Comparison of ENCODE assay signal across 8 cellular contexts in the genomic region with DNA sequence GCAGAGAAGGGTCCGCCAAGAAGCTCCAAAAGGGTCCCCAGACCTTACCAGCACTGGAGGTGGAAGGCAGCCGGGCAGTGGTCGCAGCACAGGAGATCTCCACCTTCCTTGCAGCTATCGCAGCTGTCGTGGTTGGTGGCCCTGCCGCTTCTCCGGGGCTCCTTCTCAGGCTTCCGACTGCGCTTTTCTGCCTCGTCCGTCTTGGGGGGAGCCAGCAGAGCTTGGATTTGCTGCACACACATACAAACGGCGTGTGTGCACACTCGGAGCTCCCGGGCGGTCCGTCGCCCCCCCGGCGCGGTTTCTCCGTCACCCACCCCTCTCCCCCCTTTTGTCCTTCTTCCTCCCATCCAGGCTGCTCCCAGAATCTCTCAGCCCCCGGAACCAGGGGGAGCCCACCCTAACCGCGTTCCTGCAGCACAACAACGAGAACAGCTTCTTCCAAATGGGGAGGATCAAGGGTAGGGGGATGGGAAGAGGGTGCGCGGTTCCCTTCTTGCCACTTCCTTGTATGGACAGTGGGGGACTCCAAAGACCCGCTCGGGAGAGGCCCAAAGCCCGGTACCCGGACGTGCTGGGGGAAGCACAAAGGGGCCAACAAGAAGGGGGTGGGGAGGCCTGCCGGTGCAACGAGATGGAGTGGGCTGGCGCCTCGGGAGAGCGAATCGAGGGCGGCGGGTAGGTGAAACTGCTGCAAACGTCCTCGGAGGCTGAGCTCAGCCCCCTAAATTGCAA. TPM values are rescaled to one million over a fixed set of nuclear protein-coding genes. Genes with fewer than 3 reads are reported as not detected.
DNase-seq lines count a peak whose midpoint lies in the region; ATAC-seq, FAIRE-seq and TF ChIP-seq lines count a peak whose summit lies in the region.

No MANE protein-coding gene starts in this region.

- no TSS peak for BruUV-seq in IMR-90 (replicated peaks; lab: Mats Ljungman, UMichigan)
- no TSS peak for BruUV-seq in GM12878 (replicated peaks; lab: Mats Ljungman, UMichigan)

- TF ChIP-seq POLR2A in IMR-90 (IDR thresholded peaks at IDR 0.05; ENCODE audit: low read depth, low read length) (no peak), GM12878 (IDR thresholded peaks at IDR 0.05; ENCODE audit: low read depth, low read length) (peak; percentile 18; the same call in 1 of the 2 replicates)

- H3K9me3 Mint-ChIP-seq in CD4-positive, CD25-positive, alpha-beta regulatory T cell: no peaks in the 10 kb centered on the region

- H3K9me1 ChIP-seq in IMR-90 (ENCODE audit: insufficient read depth, low read length): peaks cover 12% of the 10 kb centered on the region

- peak overlapping the region; percentile 92 for H3K27ac ChIP-seq in CD4-positive, CD25-positive, alpha-beta regulatory T cell (ENCODE audit: insufficient read depth, low read length, poor library complexity, severe bottlenecking)
- peak overlapping the region; percentile 91 for H3K27ac ChIP-seq in IMR-90 (ENCODE audit: insufficient read depth, low read length)
- H3K27ac ChIP-seq in GM12878 (ENCODE audit: control insufficient read depth, insufficient read depth): peak overlapping the region; percentile 64
- peak overlapping the region; percentile 55 to 99 (median 96) for H3K27ac ChIP-seq in skin epidermis

- peak overlapping the region; percentile 88 for H3K56ac ChIP-seq in IMR-90 (ENCODE audit: extremely low read depth, insufficient read depth, low read length)

- peak overlapping the region; percentile 51 for H4K5ac ChIP-seq in IMR-90 (ENCODE audit: low read depth, low read length)

- peaks cover 59% of the 10 kb centered on the region for H3K79me2 ChIP-seq in GM12878 (ENCODE audit: control insufficient read depth, insufficient read depth, low read length)

- peak overlapping the region; percentile 87 for H4K91ac ChIP-seq in IMR-90 (ENCODE audit: insufficient read depth, low read depth, low read length)

- H2BK5ac ChIP-seq in IMR-90 (ENCODE audit: low read depth, low read length, poor library complexity, severe bottlenecking): peak overlapping the region; percentile 72

- peak overlapping the region; percentile 70 to 86; a peak in 3 of 4 replicates for H4K8ac ChIP-seq in IMR-90 (ENCODE audit: low read depth in 2 of 2, low read length in 2 of 2)

- H3K4me1 ChIP-seq in CD4-positive, CD25-positive, alpha-beta regulatory T cell (ENCODE audit: control insufficient read depth, insufficient read depth, low read length, poor library complexity, severe bottlenecking): peaks cover 55% of the 10 kb centered on the region
- H3K4me1 ChIP-seq in IMR-90 (ENCODE audit: control insufficient read depth, insufficient read depth, low read length) (peaks cover 7% of the 10 kb centered on the region), GM12878 (ENCODE audit: control insufficient read depth, insufficient read depth, low read length) (peaks cover 14% of the 10 kb centered on the region)

- intact Hi-C loops in IMR-90 (cut with micrococcal nuclease) (no loop called here), GM12878 (cut with micrococcal nuclease; ENCODE audit: unreplicated experiment) (loop anchor here (2.0 to 5.0 kb wide), 2 partner anchors 47 to 342 kb away; a partner anchor contains a TSS)

- H2BK15ac ChIP-seq in IMR-90 (ENCODE audit: low read depth, low read length): peak overlapping the region; percentile 9; the same call in 1 of the 3 replicates

- H3K23ac ChIP-seq in IMR-90 (ENCODE audit: low read depth, low read length): peak overlapping the region; percentile 97

- H3K4me2 ChIP-seq in IMR-90 (ENCODE audit: low read depth, low read length): peak overlapping the region; percentile 73
- H3K4me2 ChIP-seq in GM12878 (ENCODE audit: control insufficient read depth, insufficient read depth): peak overlapping the region; percentile 57

- peaks cover 0 to 37% of the 10 kb centered on the region in 2 experiments; a peak in 2 of 4 replicates for H3K79me1 ChIP-seq in IMR-90 (ENCODE audit: low read depth in 1 of 2, low read length in 2 of 2)

- peak overlapping the region; percentile 98 for H2AK9ac ChIP-seq in IMR-90 (replicated peaks; ENCODE audit: low read depth, low read length, poor library complexity)

- dilution Hi-C loops in IMR-90 (cut with HindIII; ENCODE audit: low sequenced_read_pairs, unreplicated experiment): no loop called here

- TF ChIP-seq CTCF in IMR-90 (conservative IDR thresholded peaks at IDR 0.05; ENCODE audit: low read depth, low read length) (no peak), GM12878 (IDR thresholded peaks at IDR 0.05 in 2 of 3, conservative IDR thresholded peaks at IDR 0.05 in 1 of 3; ENCODE audit: control insufficient read depth in 2 of 3, extremely low read depth in 1 of 3, insufficient read depth in 1 of 3, low read depth in 3 of 3, low read length in 3 of 3) (no peak)

- no peaks in the 10 kb centered on the region for H3K9me3 ChIP-seq in CD4-positive, CD25-positive, alpha-beta regulatory T cell (ENCODE audit: control insufficient read depth in 2 of 2, low read length in 2 of 2)
- H3K9me3 ChIP-seq in IMR-90 (ENCODE audit: control insufficient read depth, insufficient read depth, low read length): no peaks in the 10 kb centered on the region
- no peaks in the 10 kb centered on the region for H3K9me3 ChIP-seq in T-helper 17 cell (ENCODE audit: control insufficient read depth, low read length, poor library complexity, severe bottlenecking)
- no peaks in the 10 kb centered on the region for H3K9me3 ChIP-seq in GM12878 (replicated peaks; ENCODE audit: control insufficient read depth, insufficient read depth, low read length)
- H3K9me3 ChIP-seq in iPS-18c (ENCODE audit: control insufficient read depth, insufficient read depth, low read length): no peaks in the 10 kb centered on the region

- peak overlapping the region; percentile 70 for H2BK120ac ChIP-seq in IMR-90 (ENCODE audit: low read depth, low read length)

- RAD21 ChIA-PET in GM12878 (lab: Charles Lee; ENCODE audit: unreplicated experiment): interaction anchor here (0.9 to 3.5 kb wide), 9 partner anchors 12 to 230 kb away, joined by 3 to 27 read pairs (median 5); a partner anchor contains a TSS

- DNase-seq in CD4-positive, CD25-positive, alpha-beta regulatory T cell: peak; percentile 53 to 69 (median 60)
- peak; percentile 39 for DNase-seq in IMR-90
- peak; percentile 44 to 54 (median 45) for DNase-seq in T-helper 17 cell
- DNase-seq in GM12878 (ENCODE audit: low read depth, low spot score): no peak
- DNase-seq in GF-D8 (lab: John Stamatoyannopoulos, UW): no peak

- H3K9ac ChIP-seq in IMR-90 (ENCODE audit: low read depth, low read length) (peak overlapping the region; percentile 90), GM12878 (ENCODE audit: control insufficient read depth, insufficient read depth, low read length) (peak overlapping the region; percentile 85)

- peak overlapping the region; percentile 90 for H2AK5ac ChIP-seq in IMR-90 (ENCODE audit: low read depth, low read length)

- peaks cover 14% of the 10 kb centered on the region for H3K36me3 Mint-ChIP-seq in CD4-positive, CD25-positive, alpha-beta regulatory T cell
- peaks cover 2% of the 10 kb centered on the region for H3K36me3 Mint-ChIP-seq in T-helper 17 cell (ENCODE audit: low read depth)

- peaks cover 10 to 37% (median 33%) of the 10 kb centered on the region in 4 donors for H3K4me1 Mint-ChIP-seq in CD4-positive, CD25-positive, alpha-beta regulatory T cell
- H3K4me1 Mint-ChIP-seq in T-helper 17 cell: peaks cover 28% of the 10 kb centered on the region

- CTCF ChIA-PET in IMR-90 (lab: Yijun Ruan, JAX) (interaction anchor here (0.9 to 1.2 kb wide), 3 partner anchors 15 to 223 kb away, joined by 4 to 5 read pairs (median 4); no protein-coding TSS in a partner anchor), GM12878 (lab: Yijun Ruan, JAX) (interaction anchor here (0.6 to 3.8 kb wide), 16 partner anchors 9 to 306 kb away, joined by 3 to 22 read pairs (median 4); a partner anchor contains a TSS)

- H3K27me3 Mint-ChIP-seq in CD4-positive, CD25-positive, alpha-beta regulatory T cell: no peaks in the 10 kb centered on the region
- no peaks in the 10 kb centered on the region for H3K27me3 Mint-ChIP-seq in T-helper 17 cell

- H3K4me3 Mint-ChIP-seq in CD4-positive, CD25-positive, alpha-beta regulatory T cell: peak overlapping the region; percentile 94 to 96 (median 96)
- peak overlapping the region; percentile 96 for H3K4me3 Mint-ChIP-seq in T-helper 17 cell

- peak overlapping the region; percentile 94 for H3K14ac ChIP-seq in IMR-90 (replicated peaks; ENCODE audit: low read depth, low read length)

- no peak for TF ChIP-seq EP300 in GM12878 (IDR thresholded peaks at IDR 0.05; ENCODE audit: borderline replicate concordance in 1 of 2, control insufficient read depth in 1 of 2, low read depth in 2 of 2, low read length in 2 of 2)

- H2AFZ ChIP-seq in IMR-90 (replicated peaks; ENCODE audit: low read length, poor library complexity) (peak overlapping the region; percentile 82), GM12878 (ENCODE audit: control insufficient read depth, low read depth, low read length) (peak overlapping the region; percentile 36)

- 1% methylated on average over 13 of the region's 43 CpGs; no CpG with 5 or more reads in 1 of the 2 experiments for WGBS in IMR-90 (ENCODE audit: extremely low coverage in 2 of 2, insufficient read length in 1 of 2), 2 experiments
- WGBS in GM12878 (ENCODE audit: insufficient coverage, insufficient replicate concordance, low lambda C conversion rate, missing lambda C conversion rate): under 1% methylated on average over 42 of the region's 43 CpGs

- peak overlapping the region; percentile 90 for H3K4ac ChIP-seq in IMR-90 (ENCODE audit: low read depth, low read length)

- no peaks in the 10 kb centered on the region for H3K27me3 ChIP-seq in CD4-positive, CD25-positive, alpha-beta regulatory T cell (ENCODE audit: control insufficient read depth, insufficient read depth, low read length)
- no peaks in the 10 kb centered on the region for H3K27me3 ChIP-seq in IMR-90 (ENCODE audit: control insufficient read depth, insufficient read depth, low read length)
- H3K27me3 ChIP-seq in GM12878 (replicated peaks in 1 of 2; ENCODE audit: control insufficient read depth in 2 of 2, insufficient read depth in 2 of 2, low read length in 1 of 2): no peaks in the 10 kb centered on the region

- POLR2A ChIA-PET in IMR-90 (lab: Charles Lee; ENCODE audit: unreplicated experiment): interaction anchor here (1.2 kb wide), 1 partner anchor 223 kb away, joined by 3 read pairs; no protein-coding TSS in a partner anchor
- POLR2A ChIA-PET in GM12878 (lab: Charles Lee): interaction anchor here (0.5 to 2.9 kb wide), 19 partner anchors 24 to 375 kb away, joined by 3 to 22 read pairs (median 5); a partner anchor contains a TSS

- no peak for FAIRE-seq in GM12878 (lab: Jason Lieb, UNC)

- in situ Hi-C loops in IMR-90 (cut with MboI; ENCODE audit: low sequenced_read_pairs) (no loop called here), GM12878 (cut with MboI) (loop anchor here (10.0 kb wide), 1 partner anchor 615 kb away; a partner anchor contains a TSS)

- H4K20me1 ChIP-seq in IMR-90 (ENCODE audit: insufficient read depth, low read length) (peaks cover 45% of the 10 kb centered on the region), GM12878 (ENCODE audit: control insufficient read depth, insufficient read depth) (no peaks in the 10 kb centered on the region)

- SMC1A ChIA-PET in GM12878 (lab: Charles Lee; ENCODE audit: uncharacterized antibody, unreplicated experiment): interaction anchor here (0.8 to 3.9 kb wide), 9 partner anchors 10 to 352 kb away, joined by 3 to 43 read pairs (median 3); a partner anchor contains a TSS

- no peak overlapping the region for H2BK20ac ChIP-seq in IMR-90 (ENCODE audit: low read depth, low read length)

- ATAC-seq in CD4-positive, CD25-positive, alpha-beta regulatory T cell (ENCODE audit: low read depth in 2 of 2): no peak
- ATAC-seq in IMR-90 (ENCODE audit: low read depth) (peak; percentile 1; the same call in 1 of the 2 replicates), T-helper 17 cell (no peak), GM12878 (peak; percentile 2), GM18517 (IDR thresholded peaks at IDR 0.05; ENCODE audit: unreplicated experiment) (no peak)

- TF ChIP-seq RAD21 in IMR-90 (IDR thresholded peaks at IDR 0.05; ENCODE audit: low read length) (no peak), GM12878 (IDR thresholded peaks at IDR 0.05; ENCODE audit: insufficient read depth, low read depth, low read length) (no peak)

- H3K27ac Mint-ChIP-seq in CD4-positive, CD25-positive, alpha-beta regulatory T cell: peak overlapping the region; percentile 95 to 96 (median 96)
- H3K27ac Mint-ChIP-seq in T-helper 17 cell: peak overlapping the region; percentile 98

- H3K18ac ChIP-seq in IMR-90 (ENCODE audit: low read depth, low read length): peak overlapping the region; percentile 14; the same call in 1 of the 2 replicates

- H3K36me3 ChIP-seq in CD4-positive, CD25-positive, alpha-beta regulatory T cell (ENCODE audit: control insufficient read depth, insufficient read depth, low read length): peaks cover 4% of the 10 kb centered on the region
- H3K36me3 ChIP-seq in IMR-90 (ENCODE audit: control insufficient read depth, insufficient read depth, low read length) (no peaks in the 10 kb centered on the region), GM12878 (ENCODE audit: control insufficient read depth in 2 of 2, insufficient read depth in 2 of 2, low read length in 1 of 2) (no peaks in the 10 kb centered on the region; a peak in 2 of 4 replicates)

- peak overlapping the region; percentile 80 for H3K4me3 ChIP-seq in CD4-positive, CD25-positive, alpha-beta regulatory T cell (ENCODE audit: low read depth, low read length)
- H3K4me3 ChIP-seq in IMR-90 (ENCODE audit: insufficient read depth, low read depth, low read length): peak overlapping the region; percentile 92
- peak overlapping the region; percentile 92 for H3K4me3 ChIP-seq in GM12878
- peak overlapping the region; percentile 88 for H3K4me3 ChIP-seq in iPS-18c (ENCODE audit: insufficient read depth, low read depth, low read length)
- peak overlapping the region; percentile 61 to 98 (median 92) for H3K4me3 ChIP-seq in skin epidermis

RNA-seq across cellular contexts. Expression of a gene that starts 1.1 kb away (rescaled TPM):
- 200 TPM for total RNA-seq in CD4-positive, CD25-positive, alpha-beta regulatory T cell
- polyA plus RNA-seq in CD4-positive, CD25-positive, alpha-beta regulatory T cell: 1 to 10 TPM; 5.4 to 8.4 (median 5.8) TPM
- total RNA-seq in IMR-90 (2012; rRNA removed) (25.6 and 26.7 TPM in 2 replicates), T-helper 17 cell (100 to 1,000 TPM; 164 to 174 TPM), GM12878 (2014; rRNA removed) (28.6 and 30.1 TPM in 2 replicates), GM12878 (2014; rRNA removed; fragmentation: Illumina TruSeq; extraction: Trizol) (15.9 and 18.1 TPM in 2 replicates), GM12878 (2021) (43.9 and 44.2 TPM in 2 replicates)
- polyA plus RNA-seq in IMR-90 (2012; rRNA removed) (24.4 and 28.9 TPM in 2 replicates), GM12878 (2011; rRNA removed) (8.6 and 22.6 TPM in 2 replicates), GM12878 (2014; fragmentation: Illumina TruSeq; extraction: Trizol) (24.7 and 27.8 TPM in 2 replicates), GM12878 (2014; fragmentation: Nextera tagmentation; extraction: Ambion mirVana) (1 to 10 TPM; 1.3 to 2.3 TPM), GM12878 (2014; rRNA removed) (33.5 and 39.8 TPM in 2 replicates), GM12878 (2016; fragmentation: Nextera tagmentation; extraction: Ambion mirVana) (10 to 100 TPM; 10.6 to 15.3 TPM)
- polyA plus RNA-seq in IMR-90 (2012; cell fraction: cytosol; rRNA removed): 27.1 and 31.6 TPM in 2 replicates
- polyA plus RNA-seq in IMR-90 (2012; cell fraction: nucleus; rRNA removed; ENCODE audit: low replicate concordance): 46.7 and 79.8 TPM in 2 replicates
- total RNA-seq in GM12878 (2013; cell fraction: nucleolus; rRNA removed): 61.5 and 63.1 TPM in 2 replicates
- polyA plus RNA-seq in GM12878 (2011; ENCODE audit: low read depth): 9.3 TPM
- polyA plus RNA-seq in GM12878 (2011; cell fraction: cytosol; rRNA removed): 22.1 and 28.1 TPM in 2 replicates
- 65.0 and 92.9 TPM in 2 replicates for polyA plus RNA-seq in GM12878 (2011; cell fraction: nucleus; rRNA removed)
- 24.0 and 34.6 TPM in 2 replicates for polyA plus RNA-seq in GM12878 (2012)
- 23.6 and 28.7 TPM in 2 replicates for polyA minus RNA-seq in GM12878 (2011; rRNA and poly(A)+ RNA removed)
- 14.8 and 15.6 TPM in 2 replicates for polyA minus RNA-seq in GM12878 (2011; cell fraction: cytosol; rRNA and poly(A)+ RNA removed)
- polyA minus RNA-seq in GM12878 (2011; cell fraction: nucleus; rRNA and poly(A)+ RNA removed): 20.8 and 40.7 TPM in 2 replicates

RNA-seq across cellular contexts. Expression of a gene that starts 47.3 kb away (rescaled TPM):
- total RNA-seq in CD4-positive, CD25-positive, alpha-beta regulatory T cell: 21.1 TPM
- polyA plus RNA-seq in CD4-positive, CD25-positive, alpha-beta regulatory T cell: 10 to 100 TPM; 15.0 to 21.1 (median 17.7) TPM
- total RNA-seq in IMR-90 (2012; rRNA removed): 2.7 and 2.8 TPM in 2 replicates
- 3.9 and 4.1 TPM in 2 replicates for polyA plus RNA-seq in IMR-90 (2012; rRNA removed)
- 3.7 and 5.3 TPM in 2 replicates for polyA plus RNA-seq in IMR-90 (2012; cell fraction: cytosol; rRNA removed)
- polyA plus RNA-seq in IMR-90 (2012; cell fraction: nucleus; rRNA removed; ENCODE audit: low replicate concordance): 3.0 and 3.2 TPM in 2 replicates
- total RNA-seq in T-helper 17 cell: 10 to 100 TPM; 21.0 TPM
- 66.0 and 68.2 TPM in 2 replicates for total RNA-seq in GM12878 (2013; cell fraction: nucleolus; rRNA removed)
- total RNA-seq in GM12878 (2014; rRNA removed): 35.3 and 37.1 TPM in 2 replicates
- total RNA-seq in GM12878 (2014; rRNA removed; fragmentation: Illumina TruSeq; extraction: Trizol): 23.7 and 24.2 TPM in 2 replicates
- 27.6 and 31.3 TPM in 2 replicates for total RNA-seq in GM12878 (2021)
- polyA plus RNA-seq in GM12878 (2011; ENCODE audit: low read depth): 3.0 TPM
- polyA plus RNA-seq in GM12878 (2011; rRNA removed): 50.6 and 55.2 TPM in 2 replicates
- polyA plus RNA-seq in GM12878 (2011; cell fraction: cytosol; rRNA removed): 70.4 and 81.7 TPM in 2 replicates
- 47.5 and 49.0 TPM in 2 replicates for polyA plus RNA-seq in GM12878 (2011; cell fraction: nucleus; rRNA removed)
- 7.6 and 12.3 TPM in 2 replicates for polyA plus RNA-seq in GM12878 (2012)
- 17.7 and 19.6 TPM in 2 replicates for polyA plus RNA-seq in GM12878 (2014; fragmentation: Illumina TruSeq; extraction: Trizol)
- under 1 TPM in 1 of 2 experiments, not detected in 1; 0.18 TPM for polyA plus RNA-seq in GM12878 (2014; fragmentation: Nextera tagmentation; extraction: Ambion mirVana)
- polyA plus RNA-seq in GM12878 (2014; rRNA removed): 37.7 and 38.8 TPM in 2 replicates
- polyA plus RNA-seq in GM12878 (2016; fragmentation: Nextera tagmentation; extraction: Ambion mirVana): 10 to 100 TPM; 28.7 to 35.5 TPM
- polyA minus RNA-seq in GM12878 (2011; rRNA and poly(A)+ RNA removed): 39.0 and 44.2 TPM in 2 replicates
- polyA minus RNA-seq in GM12878 (2011; cell fraction: cytosol; rRNA and poly(A)+ RNA removed): 14.3 and 16.6 TPM in 2 replicates
- 16.2 and 21.1 TPM in 2 replicates for polyA minus RNA-seq in GM12878 (2011; cell fraction: nucleus; rRNA and poly(A)+ RNA removed)

RNA-seq across cellular contexts. Expression of a gene that starts 52.7 kb away (rescaled TPM):
- 167 TPM for total RNA-seq in CD4-positive, CD25-positive, alpha-beta regulatory T cell
- polyA plus RNA-seq in CD4-positive, CD25-positive, alpha-beta regulatory T cell: 100 to 1,000 TPM; 268 to 345 (median 303) TPM
- total RNA-seq in IMR-90 (2012; rRNA removed): 19.7 and 31.1 TPM in 2 replicates
- polyA plus RNA-seq in IMR-90 (2012; rRNA removed): 60.1 and 67.9 TPM in 2 replicates
- 52.9 and 71.4 TPM in 2 replicates for polyA plus RNA-seq in IMR-90 (2012; cell fraction: cytosol; rRNA removed)
- 61.2 and 61.8 TPM in 2 replicates for polyA plus RNA-seq in IMR-90 (2012; cell fraction: nucleus; rRNA removed; ENCODE audit: low replicate concordance)
- 100 to 1,000 TPM; 132 to 147 TPM for total RNA-seq in T-helper 17 cell
- total RNA-seq in GM12878 (2013; cell fraction: nucleolus; rRNA removed): 29.2 and 39.1 TPM in 2 replicates
- total RNA-seq in GM12878 (2014; rRNA removed): 79.0 and 79.6 TPM in 2 replicates
- 72.0 and 72.5 TPM in 2 replicates for total RNA-seq in GM12878 (2014; rRNA removed; fragmentation: Illumina TruSeq; extraction: Trizol)
- 291 and 302 TPM in 2 replicates for total RNA-seq in GM12878 (2021)
- polyA plus RNA-seq in GM12878 (2011; ENCODE audit: low read depth): 30.4 TPM
- polyA plus RNA-seq in GM12878 (2011; rRNA removed): 90.1 and 150 TPM in 2 replicates
- 162 and 176 TPM in 2 replicates for polyA plus RNA-seq in GM12878 (2011; cell fraction: cytosol; rRNA removed)
- polyA plus RNA-seq in GM12878 (2011; cell fraction: nucleus; rRNA removed): 153 and 169 TPM in 2 replicates
- 59.9 and 65.4 TPM in 2 replicates for polyA plus RNA-seq in GM12878 (2012)
- polyA plus RNA-seq in GM12878 (2014; fragmentation: Illumina TruSeq; extraction: Trizol): 75.3 and 147 TPM in 2 replicates
- 100 to 1,000 TPM in 1 of 2 experiments, 10 to 100 TPM in 1; 56.8 to 121 TPM for polyA plus RNA-seq in GM12878 (2014; fragmentation: Nextera tagmentation; extraction: Ambion mirVana)
- polyA plus RNA-seq in GM12878 (2014; rRNA removed): 150 and 154 TPM in 2 replicates
- polyA plus RNA-seq in GM12878 (2016; fragmentation: Nextera tagmentation; extraction: Ambion mirVana): 100 to 1,000 TPM; 237 to 251 TPM
- polyA minus RNA-seq in GM12878 (2011; rRNA and poly(A)+ RNA removed): 172 and 176 TPM in 2 replicates
- polyA minus RNA-seq in GM12878 (2011; cell fraction: cytosol; rRNA and poly(A)+ RNA removed): 71.6 and 96.9 TPM in 2 replicates
- polyA minus RNA-seq in GM12878 (2011; cell fraction: nucleus; rRNA and poly(A)+ RNA removed): 19.0 and 28.4 TPM in 2 replicates

RNA-seq across cellular contexts. Expression of a gene that starts 55.6 kb away (rescaled TPM):
- total RNA-seq in CD4-positive, CD25-positive, alpha-beta regulatory T cell: 0.76 TPM
- 1 to 10 TPM in 1 of 4 donors, under 1 TPM in 1, not detected in 2; 0.57 to 1.2 TPM for polyA plus RNA-seq in CD4-positive, CD25-positive, alpha-beta regulatory T cell
- total RNA-seq in IMR-90 (2012; rRNA removed) (not detected in 2 replicates), T-helper 17 cell (under 1 TPM; 0.35 to 0.47 TPM), GM12878 (2014; rRNA removed) (not detected in 2 replicates), GM12878 (2014; rRNA removed; fragmentation: Illumina TruSeq; extraction: Trizol) (not detected in 2 replicates), GM12878 (2021) (not detected in 2 replicates)
- polyA plus RNA-seq in IMR-90 (2012; rRNA removed) (not detected in 2 replicates), GM12878 (2011; rRNA removed) (not detected in 2 replicates), GM12878 (2014; fragmentation: Illumina TruSeq; extraction: Trizol) (0.09 TPM in 1 of 2 replicates, not detected in the other), GM12878 (2014; fragmentation: Nextera tagmentation; extraction: Ambion mirVana) (under 1 TPM; 0.05 to 0.24 TPM), GM12878 (2014; rRNA removed) (0.09 and 0.23 TPM in 2 replicates), GM12878 (2016; fragmentation: Nextera tagmentation; extraction: Ambion mirVana) (under 1 TPM; 0.36 to 0.87 TPM)
- polyA plus RNA-seq in IMR-90 (2012; cell fraction: cytosol; rRNA removed): not detected in 2 replicates
- polyA plus RNA-seq in IMR-90 (2012; cell fraction: nucleus; rRNA removed; ENCODE audit: low replicate concordance): not detected in 2 replicates
- total RNA-seq in GM12878 (2013; cell fraction: nucleolus; rRNA removed): not detected in 2 replicates
- polyA plus RNA-seq in GM12878 (2011; ENCODE audit: low read depth): 0.33 TPM
- polyA plus RNA-seq in GM12878 (2011; cell fraction: cytosol; rRNA removed): not detected in 2 replicates
- not detected in 2 replicates for polyA plus RNA-seq in GM12878 (2011; cell fraction: nucleus; rRNA removed)
- polyA plus RNA-seq in GM12878 (2012): 0.24 and 0.58 TPM in 2 replicates
- not detected in 2 replicates for polyA minus RNA-seq in GM12878 (2011; rRNA and poly(A)+ RNA removed)
- not detected in 2 replicates for polyA minus RNA-seq in GM12878 (2011; cell fraction: cytosol; rRNA and poly(A)+ RNA removed)
- not detected in 2 replicates for polyA minus RNA-seq in GM12878 (2011; cell fraction: nucleus; rRNA and poly(A)+ RNA removed)

Comparison
In these comparisons a context has a peak if more than half of its experiments do, and no peak if none do; other contexts are left out.
1. ATAC-seq: peak in IMR-90 (single experiment) and GM12878 (single experiment); none in CD4-positive, CD25-positive, alpha-beta regulatory T cell (0 of 2), T-helper 17 cell (single experiment) and GM18517 (single experiment).
2. DNase-seq: peak in CD4-positive, CD25-positive, alpha-beta regulatory T cell (3 of 3), IMR-90 (single experiment) and T-helper 17 cell (3 of 3); none in GM12878 (single experiment) and GF-D8 (single experiment).
3. Peak in every context shown above with its lines, with median percentiles within 50 percentile points of each other: H3K27ac ChIP-seq and H3K4me3 ChIP-seq.